ENCODE assay signal across 1 cellular context in genomic region chr1:21681426-21681825, GRCh38.
TF ChIP-seq lines count a peak whose summit lies in the region.

No MANE protein-coding gene starts in this region.

TF ChIP-seq in IMR-90, 13 proteins besides CTCF, POLR2A, EP300 and RAD21 (continued from another document):
- TF ChIP-seq USF2 (IDR thresholded peaks at IDR 0.05; ENCODE audit: low read depth, low read length) (no peak), CHD1 (IDR thresholded peaks at IDR 0.05; ENCODE audit: low read depth, low read length) (no peak), MXI1 (IDR thresholded peaks at IDR 0.05; ENCODE audit: borderline replicate concordance, low read depth, low read length) (no peak), RCOR1 (IDR thresholded peaks at IDR 0.05; ENCODE audit: insufficient replicate concordance, low read length) (no peak)
TF ChIP-seq in IMR-90: peak in this region for 0.
